ENCODE assay signal across 9 cellular contexts in the genomic region with DNA sequence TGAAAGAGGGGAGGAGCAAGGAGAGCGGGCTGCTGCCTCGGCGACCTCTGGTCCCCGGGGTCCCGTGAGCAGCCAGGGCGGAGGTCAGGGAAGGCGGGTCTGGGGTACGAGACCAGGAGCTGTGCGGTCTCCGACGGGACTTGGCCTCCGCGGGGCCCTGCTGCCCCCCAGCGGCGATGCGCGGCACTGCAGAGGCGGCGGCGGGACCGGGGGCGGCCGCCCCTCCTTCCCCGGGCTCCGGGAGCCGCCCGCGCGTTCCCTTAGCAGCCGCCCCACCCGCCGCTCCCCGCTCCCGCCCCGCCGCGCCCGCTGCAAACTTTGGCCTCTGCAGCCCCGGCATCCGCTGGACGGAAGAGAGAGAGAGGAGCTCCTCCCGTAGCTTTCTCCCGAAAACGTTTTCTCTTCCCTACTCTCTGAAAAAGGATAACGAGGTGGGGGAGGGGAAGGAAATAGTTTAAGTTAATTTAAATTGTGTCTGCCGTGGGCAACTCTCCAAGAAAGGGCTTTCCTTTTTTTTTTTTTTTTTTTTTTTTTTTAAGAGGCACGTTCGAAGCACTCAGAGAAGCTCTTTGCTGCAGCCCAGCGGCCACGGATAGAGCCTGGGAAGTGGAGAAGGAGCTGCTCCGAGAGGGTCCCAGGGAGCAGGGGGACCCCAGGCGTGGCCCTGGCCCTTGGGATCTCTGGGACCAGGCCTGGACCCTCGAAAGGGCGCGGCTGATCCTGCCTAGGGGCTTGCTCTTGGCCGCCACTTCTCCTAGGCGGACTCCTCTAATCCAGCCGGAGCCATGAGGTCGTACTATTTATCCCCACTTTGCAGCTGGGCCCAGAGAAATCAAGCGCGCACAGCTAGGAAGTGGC. TPM values are rescaled to one million over a fixed set of nuclear protein-coding genes. Genes with fewer than 3 reads are reported as not detected.
DNase-seq lines count a peak whose midpoint lies in the region; ATAC-seq and TF ChIP-seq lines count a peak whose summit lies in the region.
"Had no signal": no experiment of that assay in that cellular context is flagged by ENCODE, and none has a peak within 500 bp of the region (broad histone marks: within the 10 kb centered on the region; RNA-seq: fewer than 3 reads in every experiment).

No MANE protein-coding gene starts in this region.

- H3K4me3 ChIP-seq in PC-9 (no peak overlapping the region), fibroblast of lung (replicated peaks in 1 of 4; ENCODE audit: control extremely low read depth in 1 of 4, insufficient read depth in 1 of 4, low read depth in 3 of 4, low read length in 4 of 4) (peak overlapping the region; percentile 29 to 59 (median 53))

- no peak overlapping the region for H2AFZ ChIP-seq in PC-9
- H2AFZ ChIP-seq in fibroblast of lung (ENCODE audit: low read length): peak overlapping the region; percentile 86

- H3K79me2 ChIP-seq in PC-9 (ENCODE audit: low read depth): no peaks in the 10 kb centered on the region
- H3K79me2 ChIP-seq in fibroblast of lung (ENCODE audit: control insufficient read depth, insufficient read depth, low read length): no peaks in the 10 kb centered on the region

- ATAC-seq in HG03432 (IDR thresholded peaks at IDR 0.05; ENCODE audit: unreplicated experiment): peak; percentile 69
- peak; percentile 53 to 67 for ATAC-seq in stimulated activated naive B cell treated with anti-CD40 and anti-IgM and Interleukin-4, amounts not matched to agents 10 μg/mL and 1 μg/mL and 100 μg/mL, for 72 hours (replicated peaks)

- DNase-seq in ELR (ENCODE audit: low read depth) (peak; percentile 67), PC-9 (peak in 1 of 2 experiments; percentile 82), fibroblast of lung (ENCODE audit: low read depth in 2 of 2) (peak; percentile 49 to 75), COR-L47 (lab: John Stamatoyannopoulos, UW) (no peak)
- DNase-seq in activated T-cell treated with anti-CD3 and anti-CD28 coated beads, Interleukin-2, amount 50 U/mL, for 48 hours: peak; percentile 88 to 93
- peak; percentile 74 for DNase-seq in stimulated activated naive B cell treated with anti-CD40 and anti-IgM and Interleukin-4, amounts not matched to agents 10 μg/mL and 1 μg/mL and 100 μg/mL, for 72 hours

- POLR2A ChIA-PET in PC-9 (lab: Charles Lee; ENCODE audit: unreplicated experiment): interaction anchor here (0.7 kb wide), 2 partner anchors 64 to 94 kb away, joined by 5 to 14 read pairs; no protein-coding TSS in a partner anchor

- intact Hi-C loops in PC-9 (cut with micrococcal nuclease; ENCODE audit: unreplicated experiment): no loop called here

- H3K27ac Mint-ChIP-seq in nephron: peak overlapping the region in 2 of 3 experiments; percentile 50 to 62
- peak overlapping the region; percentile 48 for H3K27ac Mint-ChIP-seq in stimulated activated naive B cell treated with anti-CD40 and anti-IgM and Interleukin-4, amounts not matched to agents 10 μg/mL and 1 μg/mL and 100 μg/mL, for 72 hours

- H3K4me3 Mint-ChIP-seq in nephron: peak overlapping the region; percentile 75 to 82 (median 79)
- peak overlapping the region; percentile 77 to 89 for H3K4me3 Mint-ChIP-seq in stimulated activated naive B cell treated with anti-CD40 and anti-IgM and Interleukin-4, amounts not matched to agents 10 μg/mL and 1 μg/mL and 100 μg/mL, for 72 hours

- H3K27ac ChIP-seq in PC-9 (no peak overlapping the region), fibroblast of lung (ENCODE audit: insufficient read depth, low read length) (no peak overlapping the region)

- H3K27me3 Mint-ChIP-seq in nephron (ENCODE audit: low read depth): peaks cover 14% of the 10 kb centered on the region
- no peaks in the 10 kb centered on the region for H3K27me3 Mint-ChIP-seq in stimulated activated naive B cell treated with anti-CD40 and anti-IgM and Interleukin-4, amounts not matched to agents 10 μg/mL and 1 μg/mL and 100 μg/mL, for 72 hours

- no peaks in the 10 kb centered on the region for H3F3A ChIP-seq in PC-9 (ENCODE audit: insufficient read depth, low read depth)

- H4K20me1 ChIP-seq in PC-9 (ENCODE audit: insufficient read depth) (no peaks in the 10 kb centered on the region), fibroblast of lung (ENCODE audit: control insufficient read depth, extremely low read depth, insufficient read depth, low read length) (no peaks in the 10 kb centered on the region)

- H3K9me3 Mint-ChIP-seq in nephron: no peaks in the 10 kb centered on the region
- H3K9me3 Mint-ChIP-seq in stimulated activated naive B cell treated with anti-CD40 and anti-IgM and Interleukin-4, amounts not matched to agents 10 μg/mL and 1 μg/mL and 100 μg/mL, for 72 hours: no peaks in the 10 kb centered on the region

- TF ChIP-seq CTCF in PC-9 (conservative IDR thresholded peaks at IDR 0.05) (peak; percentile 76), fibroblast of lung (conservative IDR thresholded peaks at IDR 0.05 in 1 of 2, IDR thresholded peaks at IDR 0.05 in 1 of 2; ENCODE audit: low read depth in 1 of 2, low read length in 2 of 2) (peak; percentile 69 to 78), nephron (IDR thresholded peaks at IDR 0.05; ENCODE audit: unreplicated experiment in 3 of 3) (peak; percentile 96 to 99 (median 97))

- peak overlapping the region; percentile 46 for H3K9ac ChIP-seq in fibroblast of lung (ENCODE audit: insufficient read depth, low read length)

- no TSS peak for BruUV-seq in PC-9 (replicated peaks; lab: Mats Ljungman, UMichigan)

- H3K4me1 ChIP-seq in PC-9 (replicated peaks; ENCODE audit: insufficient read depth) (no peaks in the 10 kb centered on the region), fibroblast of lung (ENCODE audit: control insufficient read depth, extremely low read depth, insufficient read depth, low read length) (peaks cover 5% of the 10 kb centered on the region)

- no peaks in the 10 kb centered on the region for H3K36me3 ChIP-seq in PC-9 (ENCODE audit: low read depth)
- H3K36me3 ChIP-seq in fibroblast of lung (ENCODE audit: control insufficient read depth, insufficient read depth, low read length): no peaks in the 10 kb centered on the region

- no peaks in the 10 kb centered on the region for H3K4me1 Mint-ChIP-seq in nephron
- peaks cover 34 to 47% of the 10 kb centered on the region in 2 donors for H3K4me1 Mint-ChIP-seq in stimulated activated naive B cell treated with anti-CD40 and anti-IgM and Interleukin-4, amounts not matched to agents 10 μg/mL and 1 μg/mL and 100 μg/mL, for 72 hours

- H3K36me3 Mint-ChIP-seq in nephron (ENCODE audit: low read depth): no peaks in the 10 kb centered on the region
- no peaks in the 10 kb centered on the region for H3K36me3 Mint-ChIP-seq in stimulated activated naive B cell treated with anti-CD40 and anti-IgM and Interleukin-4, amounts not matched to agents 10 μg/mL and 1 μg/mL and 100 μg/mL, for 72 hours

- CTCF ChIA-PET in PC-9 (lab: Charles Lee): interaction anchor here (0.5 to 1.1 kb wide), 27 partner anchors 74 to 1998 kb away, joined by 3 to 19 read pairs (median 6); partner anchors contain the start of gene LCMT1

- H3K27me3 ChIP-seq in PC-9 (ENCODE audit: insufficient read depth, low read depth) (peaks cover 77% of the 10 kb centered on the region), fibroblast of lung (ENCODE audit: control insufficient read depth, insufficient read depth, low read length) (no peaks in the 10 kb centered on the region)

- H3K4me2 ChIP-seq in PC-9 (peak overlapping the region; percentile 73), fibroblast of lung (ENCODE audit: extremely low read depth, insufficient read depth, low read length) (peak overlapping the region; percentile 85)

- H3K9me3 ChIP-seq in PC-9 (ENCODE audit: insufficient read depth, low read depth) (no peaks in the 10 kb centered on the region), fibroblast of lung (ENCODE audit: control insufficient read depth, insufficient read depth, low read depth, low read length) (no peaks in the 10 kb centered on the region)

- H3K9me2 ChIP-seq in PC-9 (ENCODE audit: insufficient read depth): no peaks in the 10 kb centered on the region

RNA-seq across cellular contexts. Expression of gene C16orf82, which starts 43.2 kb away (rescaled TPM):
- not detected in 2 replicates for total RNA-seq in PC-9 (2021)
- total RNA-seq in fibroblast of lung: not detected in 2 replicates
- polyA plus RNA-seq in fibroblast of lung: not detected in 2 replicates
- not detected in 2 replicates for polyA plus RNA-seq in fibroblast of lung (2012)
- not detected in 2 replicates for polyA minus RNA-seq in fibroblast of lung (ENCODE audit: low replicate concordance)
- total RNA-seq: pulmonary artery endothelial cell had no signal
